23 cellular contexts compared by ENCODE assay signal in the genomic region with DNA sequence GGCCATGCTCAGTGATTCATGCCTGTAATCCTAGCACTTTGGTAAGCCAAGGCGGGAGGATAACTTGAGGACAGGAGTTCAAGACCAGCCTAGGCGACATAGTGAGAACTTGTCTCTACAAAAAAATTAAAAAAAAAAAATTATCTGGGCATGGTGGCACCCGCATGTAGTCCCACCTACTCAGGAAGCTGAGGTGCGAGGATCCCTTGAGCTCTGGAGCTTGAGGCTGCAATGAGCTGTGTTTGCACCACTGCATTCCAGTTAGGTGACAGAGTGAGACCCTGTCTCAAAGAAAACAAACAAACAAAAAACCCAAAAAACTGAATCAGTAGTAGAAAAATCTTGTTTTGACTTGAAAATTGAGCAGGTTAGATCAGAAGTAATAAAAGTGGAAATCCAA.
DNase-seq lines count a peak whose midpoint lies in the region; ATAC-seq and TF ChIP-seq lines count a peak whose summit lies in the region.
"Had no signal": no experiment of that assay in that cellular context is flagged by ENCODE, and none has a peak within 500 bp of the region (broad histone marks: within the 10 kb centered on the region; RNA-seq: fewer than 3 reads in every experiment).

No MANE protein-coding gene starts in this region.

- no peaks in the 10 kb centered on the region for H3K27me3 ChIP-seq in layer of hippocampus (ENCODE audit: control insufficient read depth, insufficient read depth, low read length)
- no peaks in the 10 kb centered on the region for H3K27me3 ChIP-seq in subcutaneous abdominal adipose tissue (ENCODE audit: control insufficient read depth in 5 of 5, insufficient read depth in 4 of 5, low read length in 5 of 5)
- H3K27me3 ChIP-seq: sigmoid colon, tibial nerve had no signal

- H3K27me3 Mint-ChIP-seq in HFFc6 (ENCODE audit: insufficient read depth), result peaks cover 4% of the 10 kb centered on the region; the same call in 1 of the 2 replicates
- H3K27me3 Mint-ChIP-seq: activated CD4-positive, alpha-beta memory T cell treated with anti-CD3 and anti-CD28 coated beads for 36 hours; stimulated activated naive B cell treated with anti-CD40 and anti-IgM and Interleukin-4, amounts not matched to agents 10 μg/mL and 1 μg/mL and 100 μg/mL, for 72 hours had no signal

- peaks cover 98% of the 10 kb centered on the region for H3K4me1 Mint-ChIP-seq in HFFc6 (ENCODE audit: low read depth)
- H3K4me1 Mint-ChIP-seq: immature natural killer cell had no signal

- H3K4me3 ChIP-seq in SK-N-MC (no peak overlapping the region), subcutaneous abdominal adipose tissue (ENCODE audit: low read depth in 1 of 5, low read length in 5 of 5) (no peak overlapping the region)
- H3K4me3 ChIP-seq: GM23338, lung, sigmoid colon, tibial nerve had no signal

- DNase-seq in HFFc6 (no peak), SK-N-MC (ENCODE audit: low read depth, low spot score) (no peak), cerebellum (ENCODE audit: low spot score) (no peak)
- DNase-seq: activated CD4-positive, alpha-beta memory T cell treated with anti-CD3 and anti-CD28 coated beads for 36 hours; activated CD4-positive, CD25-positive, alpha-beta regulatory T cell; activated T-cell treated with anti-CD3 and anti-CD28 coated beads for 4 hours; anterior cingulate cortex; CD8-positive, alpha-beta T cell; DMS153; immature natural killer cell; Kasumi-1; NCI-H1092; NCI-H2029 treated with DMSO at 0.1 percent for 48 hours; sigmoid colon; SK-N-SH; stimulated activated naive B cell treated with anti-CD40 and anti-IgM and Interleukin-4, amounts not matched to agents 10 μg/mL and 1 μg/mL and 100 μg/mL, for 72 hours had no signal

- H3K36me3 ChIP-seq in SK-N-MC (ENCODE audit: insufficient read depth, low read length) (no peaks in the 10 kb centered on the region), subcutaneous abdominal adipose tissue (ENCODE audit: control insufficient read depth in 5 of 5, insufficient read depth in 5 of 5, low read length in 5 of 5) (no peaks in the 10 kb centered on the region)
- H3K36me3 ChIP-seq: sigmoid colon, tibial nerve had no signal

- H3K4me3 Mint-ChIP-seq in HFFc6, result peak overlapping the region; percentile 47
- H3K4me3 Mint-ChIP-seq: activated CD4-positive, alpha-beta memory T cell treated with anti-CD3 and anti-CD28 coated beads for 36 hours; CD8-positive, alpha-beta T cell; GM23338; immature natural killer cell; stimulated activated naive B cell treated with anti-CD40 and anti-IgM and Interleukin-4, amounts not matched to agents 10 μg/mL and 1 μg/mL and 100 μg/mL, for 72 hours had no signal

- H3K36me3 Mint-ChIP-seq in HFFc6 (ENCODE audit: low read depth), result peaks cover 20% of the 10 kb centered on the region
- H3K36me3 Mint-ChIP-seq: activated CD4-positive, alpha-beta memory T cell treated with anti-CD3 and anti-CD28 coated beads for 36 hours; CD8-positive, alpha-beta T cell; immature natural killer cell; stimulated activated naive B cell treated with anti-CD40 and anti-IgM and Interleukin-4, amounts not matched to agents 10 μg/mL and 1 μg/mL and 100 μg/mL, for 72 hours had no signal

- peak overlapping the region; percentile 78 for H3K27ac Mint-ChIP-seq in HFFc6
- H3K27ac Mint-ChIP-seq: activated CD4-positive, alpha-beta memory T cell treated with anti-CD3 and anti-CD28 coated beads for 36 hours; CD8-positive, alpha-beta T cell; GM23338; immature natural killer cell; stimulated activated naive B cell treated with anti-CD40 and anti-IgM and Interleukin-4, amounts not matched to agents 10 μg/mL and 1 μg/mL and 100 μg/mL, for 72 hours had no signal

- H3K9me3 Mint-ChIP-seq in HFFc6, result no peaks in the 10 kb centered on the region
- H3K9me3 Mint-ChIP-seq: activated CD4-positive, alpha-beta memory T cell treated with anti-CD3 and anti-CD28 coated beads for 36 hours; CD8-positive, alpha-beta T cell; GM23338; immature natural killer cell; stimulated activated naive B cell treated with anti-CD40 and anti-IgM and Interleukin-4, amounts not matched to agents 10 μg/mL and 1 μg/mL and 100 μg/mL, for 72 hours had no signal

- H3K9ac ChIP-seq in SK-N-MC (ENCODE audit: insufficient read length) (no peak overlapping the region), subcutaneous abdominal adipose tissue (ENCODE audit: low read length in 5 of 5) (peak overlapping the region in 2 of 5 donors; percentile 38 to 41)
- H3K9ac ChIP-seq: SK-N-SH had no signal

- no peak for ATAC-seq in GM21825 (IDR thresholded peaks at IDR 0.05; ENCODE audit: unreplicated experiment)
- no peak for ATAC-seq in HG03025 (IDR thresholded peaks at IDR 0.05; ENCODE audit: low FRiP score, unreplicated experiment)
- ATAC-seq: CD8-positive, alpha-beta T cell; stimulated activated naive B cell treated with anti-CD40 and anti-IgM and Interleukin-4, amounts not matched to agents 10 μg/mL and 1 μg/mL and 100 μg/mL, for 72 hours had no signal

- H3K27ac ChIP-seq in SK-N-MC, result peak overlapping the region; percentile 99
- peak overlapping the region; percentile 46 for H3K27ac ChIP-seq in layer of hippocampus (ENCODE audit: low read depth, low read length)
- peak overlapping the region; percentile 75 for H3K27ac ChIP-seq in subcutaneous abdominal adipose tissue (ENCODE audit: low read depth, low read length)
- H3K27ac ChIP-seq: sigmoid colon had no signal

- peaks cover 2 to 98% (median 88%) of the 10 kb centered on the region in 5 donors for H3K4me1 ChIP-seq in subcutaneous abdominal adipose tissue (ENCODE audit: control insufficient read depth in 5 of 5, insufficient read depth in 5 of 5, low read length in 5 of 5)

- H3K9me3 ChIP-seq in SK-N-MC (ENCODE audit: low read depth, low read length) (no peaks in the 10 kb centered on the region), subcutaneous abdominal adipose tissue (ENCODE audit: control insufficient read depth in 5 of 5, low read length in 5 of 5) (no peaks in the 10 kb centered on the region)
- H3K9me3 ChIP-seq: sigmoid colon, SK-N-SH, tibial nerve had no signal

- no peak for TF ChIP-seq CTCF in HFFc6 (IDR thresholded peaks at IDR 0.05)

Comparison
In these comparisons a context has a peak if more than half of its experiments do, and no peak if none do; other contexts are left out.
1. H3K27ac ChIP-seq: peak in every context shown above with its lines; median percentile 99 in SK-N-MC; 75 in subcutaneous abdominal adipose tissue; 46 in layer of hippocampus.